7 cellular contexts compared by ENCODE assay signal in genomic region chr2:48530033-48530804, GRCh38. TPM values are rescaled to one million over a fixed set of nuclear protein-coding genes. Genes with fewer than 3 reads are reported as not detected.
DNase-seq lines count a peak whose midpoint lies in the region; ATAC-seq and TF ChIP-seq lines count a peak whose summit lies in the region.

STON1 (plus strand) TSS chr2:48530154; CDS start chr2:48580634, 50,480 bp downstream.

- peak within 1 kb of the TSS in 33 of 59 donors; percentile 1 to 81 (median 50) for H3K27ac ChIP-seq in dorsolateral prefrontal cortex

- intact Hi-C loops in dorsolateral prefrontal cortex (cut with DNase I), result no loop called here

- H3K4me3 ChIP-seq in dorsolateral prefrontal cortex, result peak within 1 kb of the TSS; percentile 55 to 88 (median 72)

- peak in 3 of 10 donors; percentile 13 to 43 (median 14) for DNase-seq in dorsolateral prefrontal cortex
- peak; percentile 43 for DNase-seq in medulla oblongata (ENCODE audit: extremely low spot score)
- peak; percentile 13 for DNase-seq in stimulated activated naive CD8-positive, alpha-beta T cell treated with anti-CD3 and anti-CD28 coated beads, Interleukin-15, Interleukin-2, amounts not matched to agents 100 U/mL and 50 U/mL, for 24 hours

- H3K27me3 ChIP-seq in dorsolateral prefrontal cortex, result peaks cover 0 to 5% (median 0%) of the 10 kb centered on the region in 45 donors

- no peak for TF ChIP-seq CTCF in dorsolateral prefrontal cortex (IDR thresholded peaks at IDR 0.05 in 54 of 56, conservative IDR thresholded peaks at IDR 0.05 in 2 of 56; ENCODE audit: low read depth in 1 of 56, partially characterized antibody in 56 of 56)

- ATAC-seq in GM18498 (IDR thresholded peaks at IDR 0.05; ENCODE audit: unreplicated experiment) (peak; percentile 55), HG03139 (IDR thresholded peaks at IDR 0.05; ENCODE audit: unreplicated experiment) (peak; percentile 43), HG03039 (IDR thresholded peaks at IDR 0.05; ENCODE audit: unreplicated experiment) (no peak)
- ATAC-seq in activated CD4-positive, CD25-positive, alpha-beta regulatory T cell treated with anti-CD3 and anti-CD28 coated beads, Interleukin-2, amount 50 U/mL, for 24 hours, result peak; percentile 28 to 66
- ATAC-seq in stimulated activated naive CD8-positive, alpha-beta T cell treated with anti-CD3 and anti-CD28 coated beads, Interleukin-15, Interleukin-2, amounts not matched to agents 100 U/mL and 50 U/mL, for 24 hours, result peak; percentile 55

RNA-seq across cellular contexts. Expression of gene STON1, which starts in this region (rescaled TPM):
- total RNA-seq in dorsolateral prefrontal cortex, result 10 to 100 TPM in 1 of 120 experiments, 1 to 10 TPM in 119; 1.1 to 11.4 (median 3.5) TPM
